2 cellular contexts compared by ENCODE assay signal in the genomic region with DNA sequence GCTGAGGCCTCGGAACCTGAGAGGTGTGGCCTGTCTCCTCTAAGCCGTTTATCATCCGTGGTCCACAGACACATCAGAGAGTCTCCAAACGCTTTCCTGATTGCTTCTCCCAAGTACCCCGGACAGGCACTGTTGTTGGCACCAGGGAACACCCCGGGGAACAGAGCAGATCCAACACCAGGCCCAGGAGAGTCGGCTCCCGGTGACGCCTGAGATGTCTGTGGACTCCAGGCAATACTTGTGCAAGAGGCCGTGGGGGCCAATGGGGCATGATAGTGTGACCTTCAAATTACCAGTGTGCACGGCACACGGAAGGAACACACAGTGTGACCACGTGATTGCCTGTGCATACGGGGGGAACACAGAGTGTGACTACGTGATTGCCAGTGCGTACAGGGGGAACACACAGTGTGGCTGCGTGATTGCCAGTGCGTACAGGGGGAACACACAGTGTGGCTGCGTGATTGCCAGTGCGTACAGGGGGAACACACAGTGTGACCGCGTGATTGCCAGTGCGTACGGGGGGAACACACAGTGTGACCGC.
TF ChIP-seq lines count a peak whose summit lies in the region.

No MANE protein-coding gene starts in this region.

TF ChIP-seq in K562, 482 proteins besides CTCF, POLR2A, EP300 and RAD21:
- TF ChIP-seq ZKSCAN1 (IDR thresholded peaks at IDR 0.05; ENCODE audit: low read depth, low read length), result peak; percentile 88; the same call in 1 of the 2 replicates

TF ChIP-seq in HepG2, 621 proteins besides CTCF, POLR2A, EP300 and RAD21:
- TF ChIP-seq ZKSCAN1 (IDR thresholded peaks at IDR 0.05; ENCODE audit: low read length) (peak; percentile 97), CHD4 (IDR thresholded peaks at IDR 0.05; ENCODE audit: borderline replicate concordance, low read length) (peak; percentile 80; the same call in 1 of the 2 replicates), ZMYM2 (CRISPR knock-in tag; IDR thresholded peaks at IDR 0.05) (peak; percentile 66; the same call in 1 of the 2 replicates)
